In genomic region chr14:95662376-95663186, GRCh38 we compare ENCODE assay signal across 1 cellular context.
TF ChIP-seq lines count a peak whose summit lies in the region.

No MANE protein-coding gene starts in this region.

TF ChIP-seq in GM12878, 131 proteins besides CTCF, POLR2A, EP300 and RAD21:
- TF ChIP-seq IKZF1 (conservative IDR thresholded peaks at IDR 0.05) (no peak), NR2C1 (IDR thresholded peaks at IDR 0.05) (no peak), BCL11A (IDR thresholded peaks at IDR 0.05; ENCODE audit: low read depth, low read length) (0 out of 2 replicates have a peak, but pooled peaks have one; percentile 19), NFIC (IDR thresholded peaks at IDR 0.05; ENCODE audit: low read depth, low read length) (peak; percentile 53), SPI1 (IDR thresholded peaks at IDR 0.05; ENCODE audit: borderline replicate concordance, insufficient read depth, low read depth, low read length) (peak; percentile 61; the same call in 1 of the 2 replicates), IKZF2 (IDR thresholded peaks at IDR 0.05) (no peak), RUNX3 (IDR thresholded peaks at IDR 0.05; ENCODE audit: low read length) (peak; percentile 70), TCF12 (IDR thresholded peaks at IDR 0.05; ENCODE audit: low read depth, low read length) (peak; percentile 89), EED (IDR thresholded peaks at IDR 0.05; ENCODE audit: low read depth) (0 out of 2 replicates have a peak, but pooled peaks have one; percentile 14), JUNB (IDR thresholded peaks at IDR 0.05) (peak; percentile 49; the same call in 1 of the 2 replicates), ZBTB33 (IDR thresholded peaks at IDR 0.05) (no peak), ZNF384 (IDR thresholded peaks at IDR 0.05; ENCODE audit: borderline replicate concordance, low read depth, low read length) (peak; percentile 98), ASH2L (IDR thresholded peaks at IDR 0.05; ENCODE audit: borderline replicate concordance, low read depth) (0 out of 2 replicates have a peak, but pooled peaks have one; percentile 75), TCF3 (IDR thresholded peaks at IDR 0.05; ENCODE audit: borderline replicate concordance, insufficient read depth, low read depth, low read length) (peak; percentile 73; the same call in 1 of the 2 replicates), BACH1 (IDR thresholded peaks at IDR 0.05; ENCODE audit: borderline replicate concordance) (peak; percentile 68; the same call in 1 of the 2 replicates), ATF3 (IDR thresholded peaks at IDR 0.05; ENCODE audit: borderline replicate concordance, extremely low read depth, low read depth, low read length) (peak; percentile 30; the same call in 1 of the 2 replicates), ZBTB4 (CRISPR knock-in tag; IDR thresholded peaks at IDR 0.05) (0 out of 2 replicates have a peak, but pooled peaks have one; percentile 46), USF2 (IDR thresholded peaks at IDR 0.05; ENCODE audit: borderline replicate concordance, low read depth, low read length) (peak; percentile 39; the same call in 1 of the 2 replicates), NBN (IDR thresholded peaks at IDR 0.05) (peak; percentile 59; the same call in 1 of the 2 replicates), REST (IDR thresholded peaks at IDR 0.05; ENCODE audit: low read depth, low read length) (no peak), USF1 (IDR thresholded peaks at IDR 0.05; ENCODE audit: borderline replicate concordance, extremely low read length, insufficient read depth, low read depth, low read length) (peak; percentile 34), RAD51 (IDR thresholded peaks at IDR 0.05) (peak; percentile 93), ATF2 (IDR thresholded peaks at IDR 0.05; ENCODE audit: low read length) (peak; percentile 74), ATF7 (IDR thresholded peaks at IDR 0.05; ENCODE audit: low read depth) (peak; percentile 64)
